Comparison of ENCODE assay signal across 12 cellular contexts in genomic region chr3:107001635-107002034, GRCh38.
DNase-seq lines count a peak whose midpoint lies in the region; ATAC-seq and TF ChIP-seq lines count a peak whose summit lies in the region.
"Had no signal": no experiment of that assay in that cellular context is flagged by ENCODE, and none has a peak within 500 bp of the region (broad histone marks: within the 10 kb centered on the region; RNA-seq: fewer than 3 reads in every experiment).

No MANE protein-coding gene starts in this region.

- no peaks in the 10 kb centered on the region for H4K20me1 ChIP-seq in neural progenitor cell (ENCODE audit: low read depth)
- no peaks in the 10 kb centered on the region for H4K20me1 ChIP-seq in MM.1S (ENCODE audit: insufficient read depth, low read length)

- DNase-seq in BJ (ENCODE audit: low read depth) (peak; percentile 49), M059J (ENCODE audit: low read depth) (peak; percentile 71), neural progenitor cell (ENCODE audit: low spot score) (no peak), MM.1S (no peak), NCI-H146 treated with DMSO at 0.1 percent for 48 hours (lab: John Stamatoyannopoulos, UW; ENCODE audit: unreplicated experiment) (no peak)
- DNase-seq in effector CD8-positive, alpha-beta T cell (lab: John Stamatoyannopoulos, UW) = no peak
- no peak for DNase-seq in activated CD8-positive, alpha-beta memory T cell treated with anti-CD3 and anti-CD28 coated beads, Interleukin-2, amount 50 U/mL, for 4 hours
- DNase-seq: H9, NCI-H1930, NCI-H446 had no signal

- peak overlapping the region; percentile 65 for H3K27ac Mint-ChIP-seq in neural progenitor cell
- H3K27ac Mint-ChIP-seq: CD14-positive monocyte, H9 had no signal

- H3F3A ChIP-seq in neural progenitor cell (ENCODE audit: low read depth) (no peaks in the 10 kb centered on the region), MM.1S (ENCODE audit: insufficient read depth, low read length) (no peaks in the 10 kb centered on the region)

- H3K79me2 ChIP-seq in neural progenitor cell (ENCODE audit: low read depth) (no peaks in the 10 kb centered on the region), MM.1S (ENCODE audit: low read length) (no peaks in the 10 kb centered on the region)

- no peaks in the 10 kb centered on the region for H3K9me3 Mint-ChIP-seq in neural progenitor cell

- ATAC-seq in SK-N-SH treated with all-trans-retinoic acid at 6 μM for 48 hours = peak; percentile 63; the same call in 2 of the 3 replicates

- TF ChIP-seq CTCF in BJ (IDR thresholded peaks at IDR 0.05; ENCODE audit: insufficient read depth, low read depth, low read length) (no peak), neural progenitor cell (IDR thresholded peaks at IDR 0.05) (no peak), MM.1S (IDR thresholded peaks at IDR 0.05; ENCODE audit: low read length) (no peak)

- no peak overlapping the region for H2AFZ ChIP-seq in neural progenitor cell (replicated peaks)
- no peak overlapping the region for H2AFZ ChIP-seq in MM.1S (ENCODE audit: low read length)

- H3K9me2 ChIP-seq in MM.1S (replicated peaks; ENCODE audit: insufficient read depth, low read length) = no peaks in the 10 kb centered on the region

- no peak overlapping the region for H3K27ac ChIP-seq in neural progenitor cell
- H3K27ac ChIP-seq in MM.1S (ENCODE audit: low read length) = no peak overlapping the region

- no peaks in the 10 kb centered on the region for H3K27me3 Mint-ChIP-seq in neural progenitor cell (ENCODE audit: insufficient read depth, low read depth)

- no peaks in the 10 kb centered on the region for H3K36me3 Mint-ChIP-seq in neural progenitor cell
- H3K36me3 Mint-ChIP-seq: CD14-positive monocyte had no signal

- H3K36me3 ChIP-seq in BJ (ENCODE audit: control insufficient read depth, insufficient read depth, low read length) (no peaks in the 10 kb centered on the region), neural progenitor cell (no peaks in the 10 kb centered on the region), MM.1S (replicated peaks; ENCODE audit: insufficient read depth, low read length) (no peaks in the 10 kb centered on the region)

- H3K4me2 ChIP-seq in neural progenitor cell = no peak overlapping the region
- no peak overlapping the region for H3K4me2 ChIP-seq in MM.1S (ENCODE audit: low read depth, low read length)

- CTCF ChIA-PET in BJ (lab: Yijun Ruan, JAX) = no interaction called here

- no peak overlapping the region for H3K4me3 Mint-ChIP-seq in neural progenitor cell
- H3K4me3 Mint-ChIP-seq: CD14-positive monocyte, H9 had no signal

- POLR2A ChIA-PET in BJ (lab: Charles Lee) = interaction anchor here (0.7 kb wide), 1 partner anchor 56 kb away, joined by 3 read pairs; no protein-coding TSS in a partner anchor

- H3K9me3 ChIP-seq in neural progenitor cell (ENCODE audit: low read depth) (no peaks in the 10 kb centered on the region), MM.1S (replicated peaks; ENCODE audit: insufficient read depth, low read length) (no peaks in the 10 kb centered on the region)

- no peaks in the 10 kb centered on the region for H3K4me1 Mint-ChIP-seq in neural progenitor cell

- H3K9ac ChIP-seq in neural progenitor cell (no peak overlapping the region), MM.1S (ENCODE audit: low read length) (no peak overlapping the region)

- H3K27me3 ChIP-seq in BJ (ENCODE audit: control insufficient read depth, insufficient read depth, low read length) (no peaks in the 10 kb centered on the region), neural progenitor cell (no peaks in the 10 kb centered on the region), MM.1S (replicated peaks; ENCODE audit: insufficient read depth, low read length) (no peaks in the 10 kb centered on the region)

- no peaks in the 10 kb centered on the region for H3K4me1 ChIP-seq in neural progenitor cell
- no peaks in the 10 kb centered on the region for H3K4me1 ChIP-seq in MM.1S (ENCODE audit: low read length)

- no peak overlapping the region for H3K4me3 ChIP-seq in BJ (ENCODE audit: low read depth, low read length)
- no peak overlapping the region for H3K4me3 ChIP-seq in neural progenitor cell
- H3K4me3 ChIP-seq in MM.1S (ENCODE audit: low read length) = no peak overlapping the region

TF ChIP-seq in SK-N-SH treated with all-trans-retinoic acid at 6 μM for 48 hours, 23 proteins besides CTCF, POLR2A, EP300 and RAD21:
- no peak for TF ChIP-seq SNAI2 (CRISPR knock-in tag; IDR thresholded peaks at IDR 0.05)
- no peak for TF ChIP-seq TCF4 (CRISPR knock-in tag; IDR thresholded peaks at IDR 0.05; ENCODE audit: borderline replicate concordance)
- no peak for TF ChIP-seq CSDC2 (CRISPR knock-in tag; IDR thresholded peaks at IDR 0.05)
- no peak for TF ChIP-seq CSRNP3 (CRISPR knock-in tag; IDR thresholded peaks at IDR 0.05)
- peak; percentile 40; the same call in 1 of the 2 replicates for TF ChIP-seq ISL1 (CRISPR knock-in tag; IDR thresholded peaks at IDR 0.05)
- TF ChIP-seq ZC3H10 (CRISPR knock-in tag; IDR thresholded peaks at IDR 0.05) = no peak
- TF ChIP-seq TOX (CRISPR knock-in tag; IDR thresholded peaks at IDR 0.05; ENCODE audit: borderline replicate concordance) = no peak
- no peak for TF ChIP-seq ZNF565 (CRISPR knock-in tag; conservative IDR thresholded peaks at IDR 0.05; ENCODE audit: low read depth)

Comparison
In these comparisons a context has a peak if more than half of its experiments do, and no peak if none do; other contexts are left out.
1. DNase-seq: peak in BJ (single experiment) and M059J (single experiment); none in neural progenitor cell (single experiment), MM.1S (single experiment), effector CD8-positive, alpha-beta T cell (single experiment), NCI-H146 treated with DMSO at 0.1 percent for 48 hours (single experiment) and activated CD8-positive, alpha-beta memory T cell treated with anti-CD3 and anti-CD28 coated beads, Interleukin-2, amount 50 U/mL, for 4 hours (single experiment).